ENCODE assay signal across 14 cellular contexts in genomic region chr2:217919781-217920351, GRCh38.
DNase-seq lines count a peak whose midpoint lies in the region; ATAC-seq and TF ChIP-seq lines count a peak whose summit lies in the region.
"Had no signal": no experiment of that assay in that cellular context is flagged by ENCODE, and none has a peak within 500 bp of the region (broad histone marks: within the 10 kb centered on the region; RNA-seq: fewer than 3 reads in every experiment).

No MANE protein-coding gene starts in this region.

- ATAC-seq in SK-N-SH treated with all-trans-retinoic acid at 6 μM for 48 hours, result peak; percentile 64
- ATAC-seq in GM19351 (IDR thresholded peaks at IDR 0.05; ENCODE audit: unreplicated experiment), result no peak
- ATAC-seq in activated CD4-positive, CD25-positive, alpha-beta regulatory T cell treated with anti-CD3 and anti-CD28 coated beads, Interleukin-2, amount 50 U/mL, for 24 hours, result no peak

- H3K9me3 ChIP-seq in prostate gland, result no peaks in the 10 kb centered on the region

- peaks cover 0 to 5% of the 10 kb centered on the region in 2 donors for H3K36me3 ChIP-seq in prostate gland

- intact Hi-C loops in cardiac septum (cut with DNase I), result loop anchor here (2.0 kb wide), 1 partner anchor 15 kb away; no protein-coding TSS in a partner anchor
- intact Hi-C loops in prostate gland (cut with DNase I), result no loop called here

- no peak for TF ChIP-seq CTCF in prostate gland (IDR thresholded peaks at IDR 0.05)

- 23% methylated on average over 13 of the region's 13 CpGs for WGBS in prostate gland

- H3K4me1 ChIP-seq in prostate gland (replicated peaks), result peaks cover 31% of the 10 kb centered on the region

- no peak for TF ChIP-seq POLR2A in prostate gland (IDR thresholded peaks at IDR 0.05)

- H3K4me3 ChIP-seq in prostate gland, result no peak overlapping the region
- H3K4me3 ChIP-seq: hepatocyte had no signal

- no peaks in the 10 kb centered on the region for H3K27me3 ChIP-seq in prostate gland (replicated peaks; ENCODE audit: insufficient read depth)
- H3K27me3 ChIP-seq: hepatocyte had no signal

- peak overlapping the region; percentile 91 to 92 for H3K27ac ChIP-seq in prostate gland
- H3K27ac ChIP-seq: C4-2B had no signal

- DNase-seq in AG08395 (ENCODE audit: low spot score) (peak; percentile 74), cardiac septum (ENCODE audit: low spot score) (peak; percentile 72), prostate gland (ENCODE audit: low spot score) (no peak), globus pallidus (ENCODE audit: low spot score) (no peak), NCI-H1105 (lab: John Stamatoyannopoulos, UW) (no peak)
- DNase-seq: activated naive CD8-positive, alpha-beta T cell treated with anti-CD3 and anti-CD28 coated beads, Interleukin-2, amount 10 ng/mL, durations not matched to agents 7 days and 5 days; GOT3; NCI-H82; stimulated activated naive CD4-positive, alpha-beta T cell treated with Interleukin-2 at 50 U/mL for 16 hours had no signal

TF ChIP-seq in SK-N-SH treated with all-trans-retinoic acid at 6 μM for 48 hours, 23 proteins besides CTCF, POLR2A, EP300 and RAD21:
- no peak for TF ChIP-seq CREB5 (CRISPR knock-in tag; IDR thresholded peaks at IDR 0.05; ENCODE audit: low read depth)
- TF ChIP-seq CSRNP3 (CRISPR knock-in tag; IDR thresholded peaks at IDR 0.05), result no peak
- TF ChIP-seq CSDC2 (CRISPR knock-in tag; IDR thresholded peaks at IDR 0.05), result no peak
- TF ChIP-seq GLIS3 (CRISPR knock-in tag; IDR thresholded peaks at IDR 0.05), result no peak
- TF ChIP-seq POU6F1 (CRISPR knock-in tag; IDR thresholded peaks at IDR 0.05; ENCODE audit: borderline replicate concordance, low read depth), result no peak
- TF ChIP-seq ESRRG (CRISPR knock-in tag; IDR thresholded peaks at IDR 0.05), result no peak
- TF ChIP-seq ARNTL (CRISPR knock-in tag; IDR thresholded peaks at IDR 0.05; ENCODE audit: borderline replicate concordance, low read depth), result no peak
- TF ChIP-seq PATZ1 (CRISPR knock-in tag; IDR thresholded peaks at IDR 0.05; ENCODE audit: borderline replicate concordance), result no peak
- no peak for TF ChIP-seq ZFP30 (CRISPR knock-in tag; IDR thresholded peaks at IDR 0.05)
TF ChIP-seq in SK-N-SH treated with all-trans-retinoic acid at 6 μM for 48 hours: peak in this region for 0.

Comparison
In these comparisons a context has a peak if more than half of its experiments do, and no peak if none do; other contexts are left out.
1. DNase-seq: peak in AG08395 (single experiment) and cardiac septum (single experiment); none in prostate gland (single experiment), globus pallidus (single experiment) and NCI-H1105 (single experiment).